ENCODE assay signal across 24 cellular contexts in genomic region chr16:19305443-19305842, GRCh38. TPM values are rescaled to one million over a fixed set of nuclear protein-coding genes. Genes with fewer than 3 reads are reported as not detected.
A peak's percentile ranks its signal among the peaks of the same experiment; 100 is the strongest.
DNase-seq lines count a peak whose midpoint lies in the region; ATAC-seq, FAIRE-seq and TF ChIP-seq lines count a peak whose summit lies in the region.
"Had no signal": no experiment of that assay in that cellular context is flagged by ENCODE, and none has a peak within 500 bp of the region (broad histone marks: within the 10 kb centered on the region; RNA-seq: fewer than 3 reads in every experiment).

No MANE protein-coding gene starts in this region.

- H2AFZ ChIP-seq in neuronal stem cell (ENCODE audit: low read length), result no peak overlapping the region
- H2AFZ ChIP-seq: GM23248 had no signal

- no peak for ATAC-seq in A549
- ATAC-seq: GM12878 had no signal

- peaks cover 9% of the 10 kb centered on the region for H3K4me1 ChIP-seq in A549
- H3K4me1 ChIP-seq in neuronal stem cell (ENCODE audit: control insufficient read depth in 2 of 2, insufficient read depth in 1 of 2, low read depth in 1 of 2, low read length in 2 of 2), result peaks cover 0 to 9% of the 10 kb centered on the region in 2 donors
- H3K4me1 ChIP-seq in tibial artery, result no peaks in the 10 kb centered on the region
- no peaks in the 10 kb centered on the region for H3K4me1 ChIP-seq in colonic mucosa
- H3K4me1 ChIP-seq: BE2C had no signal

- FAIRE-seq in A549 (lab: Jason Lieb, UNC), result no peak
- FAIRE-seq: A204.1, D721Med, GM12878, GM19239 had no signal

- H3K36me3 ChIP-seq in neuronal stem cell (replicated peaks in 1 of 2; ENCODE audit: control insufficient read depth in 2 of 2, insufficient read depth in 2 of 2, low read length in 2 of 2) (no peaks in the 10 kb centered on the region), tibial artery (no peaks in the 10 kb centered on the region), colonic mucosa (no peaks in the 10 kb centered on the region)
- H3K36me3 ChIP-seq: BE2C had no signal

- peaks cover 39% of the 10 kb centered on the region for H3K36me3 Mint-ChIP-seq in dendritic cell treated with granulocyte-macrophage colony-stimulating factor and Interleukin-4, amounts not matched to agents 40 ng/mL and 50 ng/mL, for 4 days (ENCODE audit: low read depth)
- H3K36me3 Mint-ChIP-seq: CD14-positive monocyte; CD8-positive, alpha-beta memory T cell had no signal

- H3K14ac ChIP-seq in neuronal stem cell (ENCODE audit: low read length), result no peak overlapping the region

- no peak overlapping the region for H3K23ac ChIP-seq in neuronal stem cell (ENCODE audit: low read depth, low read length, poor library complexity)

- whole genome bisulfite sequencing in A549 (ENCODE audit: missing lambda C conversion rate), result 86% methylated on average over 2 of the region's 2 CpGs
- no CpG with 5 or more reads among the region's 2 CpGs for WGBS in neuronal stem cell (ENCODE audit: extremely low coverage in 2 of 2, insufficient read length in 2 of 2, insufficient replicate concordance in 1 of 2), 2 donors

- CTCF ChIA-PET in A549 (lab: Yijun Ruan, JAX), result interaction anchor here (0.6 to 1.2 kb wide), 2 partner anchors 123 to 219 kb away, joined by 3 read pairs; no protein-coding TSS in a partner anchor

- H3K27me3 ChIP-seq in neuronal stem cell (ENCODE audit: control insufficient read depth in 3 of 3, insufficient read depth in 3 of 3, low read depth in 1 of 3, low read length in 3 of 3) (peaks cover 0 to 2% (median 0%) of the 10 kb centered on the region in 3 experiments), tibial artery (peaks cover 0 to 6% of the 10 kb centered on the region in 2 donors), colonic mucosa (no peaks in the 10 kb centered on the region)
- H3K27me3 ChIP-seq: BE2C; BLaER1 treated with 17β-estradiol and CSF1 and Interleukin-3, amounts not matched to agents 10 nM and 100 nM had no signal

- H3K9me3 Mint-ChIP-seq in dendritic cell treated with granulocyte-macrophage colony-stimulating factor and Interleukin-4, amounts not matched to agents 40 ng/mL and 50 ng/mL, for 4 days, result no peaks in the 10 kb centered on the region
- H3K9me3 Mint-ChIP-seq: CD14-positive monocyte; CD4-positive, alpha-beta T cell; CD8-positive, alpha-beta memory T cell; H9 had no signal

- no peak overlapping the region for H4K8ac ChIP-seq in neuronal stem cell (ENCODE audit: low read depth, low read length)

- H2AK5ac ChIP-seq in neuronal stem cell (ENCODE audit: low read depth, low read length), result no peak overlapping the region

- no peak overlapping the region for H2BK120ac ChIP-seq in neuronal stem cell (ENCODE audit: low read depth, low read length)

- TF ChIP-seq RAD21 in A549 (conservative IDR thresholded peaks at IDR 0.05 in 1 of 2, IDR thresholded peaks at IDR 0.05 in 1 of 2), result no peak

- H3K4me3 ChIP-seq in A549, result no peak overlapping the region
- no peak overlapping the region for H3K4me3 ChIP-seq in neuronal stem cell (ENCODE audit: low read length in 2 of 2)
- H3K4me3 ChIP-seq in tibial artery, result no peak overlapping the region
- H3K4me3 ChIP-seq in colonic mucosa, result no peak overlapping the region
- H3K4me3 ChIP-seq: GM12878, GM23248 had no signal

- H3K4me3 Mint-ChIP-seq in dendritic cell treated with granulocyte-macrophage colony-stimulating factor and Interleukin-4, amounts not matched to agents 40 ng/mL and 50 ng/mL, for 4 days, result peak overlapping the region; percentile 74
- H3K4me3 Mint-ChIP-seq: CD14-positive monocyte; CD4-positive, alpha-beta T cell; CD8-positive, alpha-beta memory T cell; H9 had no signal

- H3K4ac ChIP-seq in neuronal stem cell (ENCODE audit: low read length), result no peak overlapping the region

- H3K4me1 Mint-ChIP-seq in dendritic cell treated with granulocyte-macrophage colony-stimulating factor and Interleukin-4, amounts not matched to agents 40 ng/mL and 50 ng/mL, for 4 days (ENCODE audit: low read depth), result peaks cover 70% of the 10 kb centered on the region
- H3K4me1 Mint-ChIP-seq: CD8-positive, alpha-beta memory T cell had no signal

- DNase-seq in A549 (ENCODE audit: low read depth in 1 of 2, low spot score in 1 of 2), result no peak
- no peak for DNase-seq in neuronal stem cell (ENCODE audit: low spot score)
- no peak for DNase-seq in tibial artery
- DNase-seq in dedifferentiated amniotic fluid mesenchymal stem cell (ENCODE audit: extremely low spot score), result no peak
- no peak for DNase-seq in colonic mucosa
- DNase-seq: ACHN; AML-193; BE2C; CD4-positive, alpha-beta T cell; CD8-positive, alpha-beta memory T cell; DMS 273 treated with DMSO at 0.1 percent for 48 hours; DMS79; EL; GDM1; GM23248; H9 had no signal

- no peaks in the 10 kb centered on the region for H3K9me3 ChIP-seq in A549
- no peaks in the 10 kb centered on the region for H3K9me3 ChIP-seq in neuronal stem cell (replicated peaks in 1 of 2; ENCODE audit: control insufficient read depth in 2 of 2, insufficient read depth in 1 of 2, low read depth in 1 of 2, low read length in 2 of 2)
- no peaks in the 10 kb centered on the region for H3K9me3 ChIP-seq in tibial artery
- no peaks in the 10 kb centered on the region for H3K9me3 ChIP-seq in colonic mucosa
- H3K9me3 ChIP-seq: BE2C; BLaER1 treated with 17β-estradiol and CSF1 and Interleukin-3, amounts not matched to agents 10 nM and 100 nM had no signal

- POLR2A ChIA-PET in A549 (lab: Yijun Ruan, JAX), result no interaction called here

- no peak overlapping the region for H3K18ac ChIP-seq in neuronal stem cell (ENCODE audit: low read length)

- TF ChIP-seq CTCF in A549 (IDR thresholded peaks at IDR 0.05) (no peak), tibial artery (IDR thresholded peaks at IDR 0.05) (no peak), colonic mucosa (IDR thresholded peaks at IDR 0.05) (no peak)

- no peak for TF ChIP-seq EP300 in A549 (IDR thresholded peaks at IDR 0.05)

- no peak overlapping the region for H3K4me2 ChIP-seq in A549
- no peak overlapping the region for H3K4me2 ChIP-seq in neuronal stem cell (ENCODE audit: insufficient read depth, low read length, poor library complexity, severe bottlenecking)

- peak overlapping the region; percentile 80 for H3K27ac Mint-ChIP-seq in dendritic cell treated with granulocyte-macrophage colony-stimulating factor and Interleukin-4, amounts not matched to agents 40 ng/mL and 50 ng/mL, for 4 days
- H3K27ac Mint-ChIP-seq: CD14-positive monocyte; CD4-positive, alpha-beta T cell; CD8-positive, alpha-beta memory T cell; H9 had no signal

- intact Hi-C loops in dendritic cell treated with granulocyte-macrophage colony-stimulating factor and Interleukin-4, amounts not matched to agents 40 ng/mL and 50 ng/mL, for 4 days (cut with micrococcal nuclease), result no loop called here
- intact Hi-C loops in tibial artery (cut with DNase I; ENCODE audit: low total_unique reads) (no loop called here), colonic mucosa (cut with DNase I) (no loop called here)

- H2BK15ac ChIP-seq in neuronal stem cell (ENCODE audit: low read length), result no peak overlapping the region

- H2BK5ac ChIP-seq in neuronal stem cell (ENCODE audit: low read length), result no peak overlapping the region

- no peak overlapping the region for H4K91ac ChIP-seq in neuronal stem cell (ENCODE audit: low read depth, low read length, poor library complexity)

- no peak overlapping the region for H2BK12ac ChIP-seq in neuronal stem cell (ENCODE audit: low read length)

- no peak for TF ChIP-seq POLR2A in A549 (IDR thresholded peaks at IDR 0.05; ENCODE audit: low read length)

- H3K9ac ChIP-seq in neuronal stem cell (ENCODE audit: low read depth, low read length, poor library complexity) (no peak overlapping the region), colonic mucosa (ENCODE audit: low read depth in 2 of 2, low read length in 2 of 2) (no peak overlapping the region)
- H3K9ac ChIP-seq: GM23248 had no signal

- H3K27me3 Mint-ChIP-seq in dendritic cell treated with granulocyte-macrophage colony-stimulating factor and Interleukin-4, amounts not matched to agents 40 ng/mL and 50 ng/mL, for 4 days, result peaks cover 3% of the 10 kb centered on the region

- H3K79me1 ChIP-seq in neuronal stem cell (ENCODE audit: low read depth, low read length), result no peaks in the 10 kb centered on the region

- H3K27ac ChIP-seq in A549 (peak overlapping the region; percentile 31 to 76), neuronal stem cell (replicated peaks; ENCODE audit: low read length) (peak overlapping the region; percentile 49), tibial artery (no peak overlapping the region), colonic mucosa (no peak overlapping the region)
- H3K27ac ChIP-seq: 22Rv1, GM23248 had no signal

TF ChIP-seq in A549, 52 proteins besides CTCF, POLR2A, EP300 and RAD21 (continues in another document):
- TF ChIP-seq ATOH8 (CRISPR knock-in tag; IDR thresholded peaks at IDR 0.05; ENCODE audit: low read depth) (no peak), HOXB5 (CRISPR knock-in tag; IDR thresholded peaks at IDR 0.05) (no peak), NR3C1 (IDR thresholded peaks at IDR 0.05) (no peak), MAFK (IDR thresholded peaks at IDR 0.05; ENCODE audit: partially characterized antibody) (no peak)

RNA-seq across cellular contexts. Expression of gene CLEC19A, which starts 19.9 kb away (rescaled TPM):
- polyA plus RNA-seq in A549 (2011; rRNA removed) (0.09 and 0.15 TPM in 2 replicates), A549 (2017; fragmentation: RNase III; extraction: RNeasy Plus Mini Kit Qiagen cat#74134 plus additional on column Dnase treatment) (0.49 to 0.58 TPM (median 0.50 TPM) in 3 replicates)
- polyA plus RNA-seq in A549 (2012; cell fraction: cytosol; rRNA removed), result 0.18 and 0.26 TPM in 2 replicates
- 0.05 and 0.24 TPM in 2 replicates for polyA plus RNA-seq in A549 (2012; cell fraction: nucleus; rRNA removed)
- polyA minus RNA-seq in A549 (2011; rRNA and poly(A)+ RNA removed), result not detected in 2 replicates
- polyA plus RNA-seq in neuronal stem cell (2013, experiment 1 of 2), result 21.0 TPM
- polyA plus RNA-seq in neuronal stem cell (2013, experiment 2 of 2), result 19.5 TPM
- total RNA-seq in colonic mucosa, result not detected
- total RNA-seq: CD4-positive, alpha-beta T cell; CD8-positive, alpha-beta memory T cell; GM12878; GM23248; H9 had no signal
- polyA plus RNA-seq: CD14-positive monocyte; CD8-positive, alpha-beta memory T cell; GM23248 had no signal

Comparison
In these comparisons a context has a peak if more than half of its experiments do, and no peak if none do; other contexts are left out.
1. H3K27ac ChIP-seq: peak in A549 (2 of 2) and neuronal stem cell (single experiment); none in tibial artery (0 of 2) and colonic mucosa (single experiment).